ENCODE assay signal across 30 cellular contexts in genomic region chrX:111867236-111867635, GRCh38. TPM values are rescaled to one million over a fixed set of nuclear protein-coding genes. Genes with fewer than 3 reads are reported as not detected.
DNase-seq lines count a peak whose midpoint lies in the region; FAIRE-seq and TF ChIP-seq lines count a peak whose summit lies in the region.
"Had no signal": no experiment of that assay in that cellular context is flagged by ENCODE, and none has a peak within 500 bp of the region (broad histone marks: within the 10 kb centered on the region; RNA-seq: fewer than 3 reads in every experiment).

No MANE protein-coding gene starts in this region.

- TF ChIP-seq CTCF in astrocyte (IDR thresholded peaks at IDR 0.05; ENCODE audit: insufficient read depth, low read depth, low read length) (no peak), nephron (IDR thresholded peaks at IDR 0.05; ENCODE audit: unreplicated experiment in 3 of 3) (no peak)

- H3K4me3 ChIP-seq in SJCRH30 (no peak overlapping the region), astrocyte (ENCODE audit: insufficient read depth, low read depth, low read length) (no peak overlapping the region)
- H3K4me3 ChIP-seq: BLaER1, GM12878 had no signal

- H3K9me3 Mint-ChIP-seq in astrocyte (ENCODE audit: unreplicated experiment) (no peaks in the 10 kb centered on the region), nephron (no peaks in the 10 kb centered on the region)
- H3K9me3 Mint-ChIP-seq: CD14-positive monocyte; CD4-positive, alpha-beta memory T cell had no signal

- no peak overlapping the region for H3K9ac ChIP-seq in astrocyte (ENCODE audit: low read length)
- H3K9ac ChIP-seq: BLaER1 had no signal

- H3K4me1 Mint-ChIP-seq in astrocyte (ENCODE audit: low read depth, unreplicated experiment), result peaks cover 8% of the 10 kb centered on the region
- peaks cover 49% of the 10 kb centered on the region for H3K4me1 Mint-ChIP-seq in nephron
- H3K4me1 Mint-ChIP-seq: CD4-positive, alpha-beta memory T cell; CD4-positive, CD25-positive, alpha-beta regulatory T cell; CD8-positive, alpha-beta memory T cell had no signal

- no peaks in the 10 kb centered on the region for H3K27me3 ChIP-seq in SJCRH30
- no peaks in the 10 kb centered on the region for H3K27me3 ChIP-seq in astrocyte (ENCODE audit: insufficient read depth, low read length)
- H3K27me3 ChIP-seq: BE2C had no signal

- peaks cover 22% of the 10 kb centered on the region for H3K4me1 ChIP-seq in SJCRH30
- peaks cover 3% of the 10 kb centered on the region for H3K4me1 ChIP-seq in astrocyte (ENCODE audit: insufficient read depth, low read length)
- H3K4me1 ChIP-seq: BE2C, BLaER1 had no signal

- no peaks in the 10 kb centered on the region for H3K36me3 ChIP-seq in SJCRH30
- H3K36me3 ChIP-seq in astrocyte (ENCODE audit: insufficient read depth, low read length), result no peaks in the 10 kb centered on the region
- H3K36me3 ChIP-seq: BE2C, BLaER1 had no signal

- H3K9me3 ChIP-seq in SJCRH30 (replicated peaks) (no peaks in the 10 kb centered on the region; the same call in 1 of the 2 replicates), astrocyte (ENCODE audit: insufficient read depth, low read depth, low read length) (no peaks in the 10 kb centered on the region)
- H3K9me3 ChIP-seq: BE2C, BLaER1 had no signal

- DNase-seq in SJCRH30 (no peak), astrocyte (ENCODE audit: low read depth) (no peak), NCI-H345 treated with DMSO at 0.1 percent for 48 hours (lab: John Stamatoyannopoulos, UW; ENCODE audit: unreplicated experiment) (no peak), NCI-H226 (no peak), activated gamma-delta T cell (lab: John Stamatoyannopoulos, UW) (no peak), NCI-H446 treated with DMSO at 0.1 percent for 48 hours (lab: John Stamatoyannopoulos, UW) (no peak)
- DNase-seq: 8988T; ACHN; BE2C; C1 segment of cervical spinal cord; CD4-positive, alpha-beta memory T cell; CD4-positive, CD25-positive, alpha-beta regulatory T cell; CD8-positive, alpha-beta memory T cell; COR-L47; DMS153; DMS53; DMS79; DND-41; EL; GDM1 had no signal

- peak; percentile 32 for FAIRE-seq in astrocyte (lab: Jason Lieb, UNC)
- FAIRE-seq: A204.1, GM12878, GM12892, GM18507 had no signal

- no peak overlapping the region for H3K4me2 ChIP-seq in astrocyte (ENCODE audit: low read length)
- H3K4me2 ChIP-seq: BLaER1 had no signal

- H3K4me3 Mint-ChIP-seq in astrocyte (ENCODE audit: unreplicated experiment) (no peak overlapping the region), nephron (no peak overlapping the region)
- H3K4me3 Mint-ChIP-seq: CD14-positive monocyte; CD4-positive, alpha-beta memory T cell; CD4-positive, CD25-positive, alpha-beta regulatory T cell; CD8-positive, alpha-beta memory T cell had no signal

- H3K27ac Mint-ChIP-seq in astrocyte (ENCODE audit: unreplicated experiment) (no peak overlapping the region), nephron (peak overlapping the region; percentile 69 to 83 (median 79))
- H3K27ac Mint-ChIP-seq: CD14-positive monocyte; CD4-positive, alpha-beta memory T cell; CD4-positive, CD25-positive, alpha-beta regulatory T cell; CD8-positive, alpha-beta memory T cell had no signal

- H4K20me1 ChIP-seq in astrocyte (ENCODE audit: insufficient read depth, low read length), result no peaks in the 10 kb centered on the region

- peak overlapping the region; percentile 76 for H3K27ac ChIP-seq in SJCRH30
- H3K27ac ChIP-seq in astrocyte (ENCODE audit: low read depth, low read length), result no peak overlapping the region
- H3K27ac ChIP-seq: BLaER1 had no signal

- H2AFZ ChIP-seq in astrocyte (ENCODE audit: low read depth, low read length), result no peak overlapping the region

- no peaks in the 10 kb centered on the region for H3K79me2 ChIP-seq in astrocyte (ENCODE audit: insufficient read depth, low read length)

- H3K36me3 Mint-ChIP-seq in astrocyte (ENCODE audit: low read depth, unreplicated experiment) (no peaks in the 10 kb centered on the region), nephron (ENCODE audit: low read depth) (no peaks in the 10 kb centered on the region)
- H3K36me3 Mint-ChIP-seq: CD14-positive monocyte; CD4-positive, alpha-beta memory T cell; CD4-positive, CD25-positive, alpha-beta regulatory T cell; CD8-positive, alpha-beta memory T cell had no signal

- no peaks in the 10 kb centered on the region for H3K27me3 Mint-ChIP-seq in astrocyte (ENCODE audit: low read depth, unreplicated experiment)
- peaks cover 5% of the 10 kb centered on the region for H3K27me3 Mint-ChIP-seq in nephron (ENCODE audit: low read depth)

RNA-seq across cellular contexts. Expression of gene TRPC5OS, which starts 8.7 kb away (rescaled TPM):
- not detected in 2 replicates for total RNA-seq in SJCRH30 (2014; rRNA removed; shearing (Covaris generic))
- not detected in 2 replicates for total RNA-seq in astrocyte
- total RNA-seq: A673; CD4-positive, alpha-beta memory T cell; CD4-positive, CD25-positive, alpha-beta regulatory T cell; CD8-positive, alpha-beta memory T cell; Daoy; G401 had no signal
